18 cellular contexts compared by ENCODE assay signal in the genomic region with DNA sequence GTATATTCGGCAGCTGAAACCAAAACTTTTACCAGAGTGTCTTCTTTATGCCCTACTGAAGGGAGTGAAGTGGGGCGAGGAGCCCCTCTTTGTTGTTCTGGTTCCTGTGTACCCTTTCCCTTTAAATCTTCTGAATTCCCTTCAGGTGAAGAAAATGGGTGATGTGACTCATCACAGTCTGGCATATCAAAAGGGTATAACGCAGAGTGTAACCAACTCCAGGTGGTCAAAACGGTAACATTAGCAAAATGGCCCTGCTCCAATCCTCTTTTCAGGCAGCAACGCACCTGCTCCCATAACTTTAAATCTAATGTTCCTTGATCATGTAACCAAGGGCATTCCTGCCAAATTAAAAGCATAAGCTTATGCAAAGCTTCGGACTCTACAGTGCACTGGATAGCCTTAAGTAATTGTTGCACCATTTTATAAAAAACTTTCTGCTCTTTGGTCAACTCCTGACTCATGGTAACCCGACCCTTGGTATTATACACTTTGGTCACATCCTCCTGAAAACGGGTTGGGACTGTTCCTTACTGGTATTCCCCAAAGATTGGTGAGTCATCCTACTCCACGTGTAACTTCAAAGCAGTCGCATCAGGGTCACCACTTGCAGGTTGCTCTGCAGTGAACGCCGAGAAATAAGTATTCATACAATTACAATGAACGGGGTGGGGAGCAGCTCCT.
A peak's percentile ranks its signal among the peaks of the same experiment; 100 is the strongest.
DNase-seq lines count a peak whose midpoint lies in the region; ATAC-seq and TF ChIP-seq lines count a peak whose summit lies in the region.
"Had no signal": no experiment of that assay in that cellular context is flagged by ENCODE, and none has a peak within 500 bp of the region (broad histone marks: within the 10 kb centered on the region; RNA-seq: fewer than 3 reads in every experiment).

No MANE protein-coding gene starts in this region.

- H3K4me1 ChIP-seq in HCT116 (ENCODE audit: control insufficient read depth in 1 of 2, insufficient read depth in 2 of 2, low read length in 2 of 2) (peaks cover 19 to 48% of the 10 kb centered on the region in 2 experiments), PC-9 (replicated peaks; ENCODE audit: insufficient read depth) (peaks cover 35% of the 10 kb centered on the region), fibroblast of lung (ENCODE audit: control insufficient read depth, extremely low read depth, insufficient read depth, low read length) (no peaks in the 10 kb centered on the region)
- H3K4me1 ChIP-seq: sigmoid colon, uterus had no signal

- TF ChIP-seq CTCF in HCT116 (IDR thresholded peaks at IDR 0.05 in 2 of 3, conservative IDR thresholded peaks at IDR 0.05 in 1 of 3; ENCODE audit: borderline replicate concordance in 1 of 3, insufficient read depth in 1 of 3, low read depth in 2 of 3, low read length in 2 of 3): no peak
- no peak for TF ChIP-seq CTCF in PC-9 (conservative IDR thresholded peaks at IDR 0.05)
- TF ChIP-seq CTCF in fibroblast of lung (conservative IDR thresholded peaks at IDR 0.05 in 1 of 2, IDR thresholded peaks at IDR 0.05 in 1 of 2; ENCODE audit: low read depth in 1 of 2, low read length in 2 of 2): no peak

- POLR2A ChIA-PET in HCT116 (lab: Charles Lee): no interaction called here
- POLR2A ChIA-PET in PC-9 (lab: Charles Lee; ENCODE audit: unreplicated experiment): no interaction called here

- no peaks in the 10 kb centered on the region for H3K27me3 ChIP-seq in HCT116 (ENCODE audit: insufficient read depth, low read length)
- no peaks in the 10 kb centered on the region for H3K27me3 ChIP-seq in PC-9 (ENCODE audit: insufficient read depth, low read depth)
- no peaks in the 10 kb centered on the region for H3K27me3 ChIP-seq in fibroblast of lung (ENCODE audit: control insufficient read depth, insufficient read depth, low read length)
- H3K27me3 ChIP-seq: ovary, sigmoid colon, uterus had no signal

- H3K9me3 ChIP-seq in HCT116 (ENCODE audit: control insufficient read depth in 1 of 2, insufficient read depth in 1 of 2, low read depth in 1 of 2, low read length in 2 of 2): no peaks in the 10 kb centered on the region
- peaks cover 26% of the 10 kb centered on the region for H3K9me3 ChIP-seq in PC-9 (ENCODE audit: insufficient read depth, low read depth)
- H3K9me3 ChIP-seq in fibroblast of lung (ENCODE audit: control insufficient read depth, insufficient read depth, low read depth, low read length): no peaks in the 10 kb centered on the region
- H3K9me3 ChIP-seq: ovary, uterus had no signal

- H3K36me3 ChIP-seq in HCT116 (ENCODE audit: control insufficient read depth in 1 of 2, insufficient read depth in 2 of 2, low read length in 2 of 2) (no peaks in the 10 kb centered on the region), PC-9 (ENCODE audit: low read depth) (0 out of 2 replicates have a peak, but pooled peaks cover 3% of the 10 kb centered on the region), fibroblast of lung (ENCODE audit: control insufficient read depth, insufficient read depth, low read length) (no peaks in the 10 kb centered on the region)
- H3K36me3 ChIP-seq: ovary, sigmoid colon, uterus had no signal

- H3K79me2 ChIP-seq in HCT116 (ENCODE audit: insufficient read depth, low read length): no peaks in the 10 kb centered on the region
- no peaks in the 10 kb centered on the region for H3K79me2 ChIP-seq in PC-9 (ENCODE audit: low read depth)
- no peaks in the 10 kb centered on the region for H3K79me2 ChIP-seq in fibroblast of lung (ENCODE audit: control insufficient read depth, insufficient read depth, low read length)

- H3K9me2 ChIP-seq in HCT116 (ENCODE audit: insufficient read depth): no peaks in the 10 kb centered on the region
- no peaks in the 10 kb centered on the region for H3K9me2 ChIP-seq in PC-9 (ENCODE audit: insufficient read depth)

- H3K9ac ChIP-seq in HCT116 (ENCODE audit: low read length) (peak overlapping the region; percentile 47), fibroblast of lung (ENCODE audit: insufficient read depth, low read length) (no peak overlapping the region)

- peak overlapping the region in 1 of 2 experiments; percentile 52; a peak in 2 of 4 replicates for H3K4me3 ChIP-seq in HCT116 (replicated peaks in 1 of 2; ENCODE audit: low read depth in 1 of 2, low read length in 2 of 2)
- H3K4me3 ChIP-seq in PC-9: peak overlapping the region; percentile 38
- H3K4me3 ChIP-seq in fibroblast of lung (replicated peaks in 1 of 4; ENCODE audit: control extremely low read depth in 1 of 4, insufficient read depth in 1 of 4, low read depth in 3 of 4, low read length in 4 of 4): no peak overlapping the region
- H3K4me3 ChIP-seq: GM23338, ovary, sigmoid colon, SK-N-MC, uterus had no signal

- CTCF ChIA-PET in HCT116 (lab: Charles Lee): no interaction called here
- CTCF ChIA-PET in PC-9 (lab: Charles Lee): no interaction called here

- DNase-seq in COR-L47 (lab: John Stamatoyannopoulos, UW) (peak; percentile 6), HCT116 (ENCODE audit: low read depth, low spot score) (peak; percentile 87), PC-9 (peak; percentile 58 to 96), fibroblast of lung (ENCODE audit: low read depth in 2 of 2) (peak; percentile 9 to 48), cerebellar cortex (ENCODE audit: low spot score) (no peak), hypothalamus (lab: John Stamatoyannopoulos, UW) (no peak)
- DNase-seq: activated CD4-positive, alpha-beta T cell treated with anti-CD3 and anti-CD28 coated beads, Interleukin-2, amount 10 ng/mL, durations not matched to agents 7 days and 5 days; anterior cingulate cortex; CD4-positive, alpha-beta memory T cell; NCI-H446; ovary; sigmoid colon; stimulated activated CD4-positive, alpha-beta T cell treated with anti-CD3 and anti-CD28 coated beads, Interleukin-1b, Interleukin-23, amount 100 ng/mL, for 48 hours; uterus had no signal

- H3K27ac ChIP-seq in HCT116 (ENCODE audit: low read depth, low read length): peak overlapping the region; percentile 58
- H3K27ac ChIP-seq in PC-9: peak overlapping the region; percentile 86
- H3K27ac ChIP-seq in fibroblast of lung (ENCODE audit: insufficient read depth, low read length): no peak overlapping the region
- H3K27ac ChIP-seq: ovary, sigmoid colon, SK-N-MC, uterus had no signal

- H4K20me1 ChIP-seq in HCT116 (ENCODE audit: insufficient read depth): no peaks in the 10 kb centered on the region
- H4K20me1 ChIP-seq in PC-9 (ENCODE audit: insufficient read depth): no peaks in the 10 kb centered on the region
- H4K20me1 ChIP-seq in fibroblast of lung (ENCODE audit: control insufficient read depth, extremely low read depth, insufficient read depth, low read length): no peaks in the 10 kb centered on the region

- H2AFZ ChIP-seq in HCT116 (ENCODE audit: low read depth, low read length, poor library complexity, severe bottlenecking) (peak overlapping the region; percentile 100), PC-9 (peak overlapping the region; percentile 76), fibroblast of lung (ENCODE audit: low read length) (no peak overlapping the region)
- H2AFZ ChIP-seq: GM23338 had no signal

- RAD21 ChIA-PET in HCT116 (lab: Charles Lee; ENCODE audit: low non-redundant PET in 1 of 2, low total read pairs in 2 of 2, uncharacterized antibody in 2 of 2, unreplicated experiment in 2 of 2): no interaction called here

- H3F3A ChIP-seq in PC-9 (ENCODE audit: insufficient read depth, low read depth): peaks cover 30% of the 10 kb centered on the region

- intact Hi-C loops in HCT116 (cut with micrococcal nuclease): no loop called here
- intact Hi-C loops in PC-9 (cut with micrococcal nuclease; ENCODE audit: unreplicated experiment): loop anchor here (1.0 to 2.0 kb wide), 2 partner anchors 82 to 212 kb away; a partner anchor contains a TSS

- ATAC-seq in HCT116 (peak; percentile 89), HG02870 (IDR thresholded peaks at IDR 0.05; ENCODE audit: unreplicated experiment) (no peak), GM21529 (IDR thresholded peaks at IDR 0.05; ENCODE audit: unreplicated experiment) (no peak)
- ATAC-seq: GM23338 had no signal

- TF ChIP-seq POLR2A in HCT116 (IDR thresholded peaks at IDR 0.05; ENCODE audit: borderline replicate concordance, extremely low read depth, insufficient read depth, insufficient read length): no peak

- BruUV-seq in HCT116 (replicated peaks; lab: Mats Ljungman, UMichigan) (no TSS peak), PC-9 (replicated peaks; lab: Mats Ljungman, UMichigan) (no TSS peak)

- peak overlapping the region; percentile 91 for H3K4me2 ChIP-seq in HCT116 (ENCODE audit: low read length)
- H3K4me2 ChIP-seq in PC-9: peak overlapping the region; percentile 72
- H3K4me2 ChIP-seq in fibroblast of lung (ENCODE audit: extremely low read depth, insufficient read depth, low read length): no peak overlapping the region
- H3K4me2 ChIP-seq: GM23338 had no signal

- no peak; the same call in 1 of the 2 replicates for TF ChIP-seq RAD21 in HCT116 (IDR thresholded peaks at IDR 0.05; ENCODE audit: low read depth)

TF ChIP-seq in HCT116, 20 proteins besides CTCF, POLR2A, EP300 and RAD21 (continues in another document):
- TF ChIP-seq, protein P1, sequence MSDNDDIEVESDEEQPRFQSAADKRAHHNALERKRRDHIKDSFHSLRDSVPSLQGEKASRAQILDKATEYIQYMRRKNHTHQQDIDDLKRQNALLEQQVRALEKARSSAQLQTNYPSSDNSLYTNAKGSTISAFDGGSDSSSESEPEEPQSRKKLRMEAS (IDR thresholded peaks at IDR 0.05): peak; percentile 96
- no peak for TF ChIP-seq ZFX (IDR thresholded peaks at IDR 0.05)
- peak; percentile 93 for TF ChIP-seq JUND (IDR thresholded peaks at IDR 0.05)
- TF ChIP-seq SIN3A (IDR thresholded peaks at IDR 0.05; ENCODE audit: low read depth): peak; percentile 92
- TF ChIP-seq CBX3 (IDR thresholded peaks at IDR 0.05; ENCODE audit: low read depth): peak; percentile 96

Comparison
In these comparisons a context has a peak if more than half of its experiments do, and no peak if none do; other contexts are left out.
1. DNase-seq: peak in COR-L47 (single experiment), HCT116 (single experiment), PC-9 (2 of 2) and fibroblast of lung (2 of 2); none in cerebellar cortex (single experiment) and hypothalamus (0 of 51).